13 cellular contexts compared by ENCODE assay signal in genomic region chr16:53756329-53756996, GRCh38. TPM values are rescaled to one million over a fixed set of nuclear protein-coding genes. Genes with fewer than 3 reads are reported as not detected.
DNase-seq lines count a peak whose midpoint lies in the region; ATAC-seq and TF ChIP-seq lines count a peak whose summit lies in the region.
"Had no signal": no experiment of that assay in that cellular context is flagged by ENCODE, and none has a peak within 500 bp of the region (broad histone marks: within the 10 kb centered on the region; RNA-seq: fewer than 3 reads in every experiment).

No MANE protein-coding gene starts in this region.

- no peak overlapping the region for H3K9ac ChIP-seq in adipocyte (ENCODE audit: low read length)

- TF ChIP-seq EP300 in transverse colon (IDR thresholded peaks at IDR 0.05; ENCODE audit: low read depth) = no peak

- H3K27me3 ChIP-seq in adipocyte (replicated peaks; ENCODE audit: control insufficient read depth, insufficient read depth, low read length) = no peaks in the 10 kb centered on the region
- no peaks in the 10 kb centered on the region for H3K27me3 ChIP-seq in layer of hippocampus (ENCODE audit: control insufficient read depth, insufficient read depth, low read length)
- H3K27me3 ChIP-seq in transverse colon = no peaks in the 10 kb centered on the region
- no peaks in the 10 kb centered on the region for H3K27me3 ChIP-seq in SJCRH30
- H3K27me3 ChIP-seq: left lung had no signal

- in situ Hi-C loops in transverse colon (cut with MboI; ENCODE audit: low pct_ligation_motif_present in 1 of 4, low pct_unique_long_range_greater_than_20kb in 1 of 4, low sequenced_read_pairs in 3 of 4) = no loop called here

- no peak for ATAC-seq in HG02973 (IDR thresholded peaks at IDR 0.05; ENCODE audit: unreplicated experiment)
- ATAC-seq in GM19463 (IDR thresholded peaks at IDR 0.05; ENCODE audit: unreplicated experiment) = no peak
- ATAC-seq: HCT116, left lung had no signal

- no peak for TF ChIP-seq CTCF in transverse colon (IDR thresholded peaks at IDR 0.05)

- intact Hi-C loops in transverse colon (cut with DNase I; ENCODE audit: low total_unique reads) = no loop called here

- no peak for TF ChIP-seq POLR2A in transverse colon (IDR thresholded peaks at IDR 0.05)

- peak overlapping the region; percentile 58 for H3K27ac ChIP-seq in layer of hippocampus (ENCODE audit: low read depth, low read length)
- H3K27ac ChIP-seq in transverse colon = peak overlapping the region; percentile 47 to 68 (median 59)
- H3K27ac ChIP-seq in SJCRH30 = no peak overlapping the region
- H3K27ac ChIP-seq: left lung had no signal

- H3K4me3 ChIP-seq in adipocyte (ENCODE audit: low read length) (no peak overlapping the region), transverse colon (no peak overlapping the region), SJCRH30 (no peak overlapping the region)
- H3K4me3 ChIP-seq: left lung had no signal

- 32% methylated on average over 4 of the region's 4 CpGs for WGBS in transverse colon (ENCODE audit: low coverage in 1 of 2), 2 donors

- H3K9me3 ChIP-seq in adipocyte (ENCODE audit: control insufficient read depth, low read length) (no peaks in the 10 kb centered on the region), transverse colon (no peaks in the 10 kb centered on the region), SJCRH30 (replicated peaks) (no peaks in the 10 kb centered on the region)
- H3K9me3 ChIP-seq: left lung had no signal

- H3K36me3 ChIP-seq in adipocyte (ENCODE audit: control insufficient read depth, insufficient read depth, low read length, severe bottlenecking) (no peaks in the 10 kb centered on the region), transverse colon (no peaks in the 10 kb centered on the region), SJCRH30 (no peaks in the 10 kb centered on the region)
- H3K36me3 ChIP-seq: left lung had no signal

- DNase-seq in NCI-H1417 (lab: John Stamatoyannopoulos, UW) (peak in 2 of 3 experiments; percentile 34 to 57), NCI-H1417 treated with DMSO at 0.1 percent for 48 hours (lab: John Stamatoyannopoulos, UW) (no peak), adipocyte (ENCODE audit: low read depth) (peak; percentile 43), transverse colon (no peak), SJCRH30 (no peak)
- DNase-seq: activated CD4-positive, alpha-beta T cell treated with anti-CD3 and anti-CD28 coated beads, Interleukin-2, amount 50 U/mL, for 4 hours; activated naive CD8-positive, alpha-beta T cell treated with anti-CD3 and anti-CD28 coated beads, Interleukin-2, amount 10 ng/mL, durations not matched to agents 7 days and 5 days; left lung; right cardiac atrium had no signal

- H3K4me1 ChIP-seq in adipocyte (ENCODE audit: control insufficient read depth, insufficient read depth, low read length) (peaks cover 40% of the 10 kb centered on the region), transverse colon (peaks cover 23 to 57% (median 30%) of the 10 kb centered on the region in 4 donors), SJCRH30 (peaks cover 3% of the 10 kb centered on the region; the same call in 1 of the 2 replicates)

RNA-seq across cellular contexts. Expression of gene FTO, which starts 52.5 kb away (rescaled TPM):
- total RNA-seq in transverse colon = 10 to 100 TPM; 21.3 to 50.5 (median 40.8) TPM
- total RNA-seq in SJCRH30 (2014; rRNA removed; shearing (Covaris generic)) = 129 and 132 TPM in 2 replicates

RNA-seq across cellular contexts. Expression of gene RPGRIP1L, which starts 52.8 kb away (rescaled TPM):
- total RNA-seq in transverse colon = 1 to 10 TPM; 1.6 to 5.6 (median 2.1) TPM
- 21.4 and 26.9 TPM in 2 replicates for total RNA-seq in SJCRH30 (2014; rRNA removed; shearing (Covaris generic))

Comparison
In these comparisons a context has a peak if more than half of its experiments do, and no peak if none do; other contexts are left out.
1. DNase-seq: peak in NCI-H1417 (2 of 3) and adipocyte (single experiment); none in NCI-H1417 treated with DMSO at 0.1 percent for 48 hours (single experiment), transverse colon (single experiment) and SJCRH30 (0 of 2).